ENCODE assay signal across 8 cellular contexts in genomic region chr4:70902577-70903281, GRCh38. TPM values are rescaled to one million over a fixed set of nuclear protein-coding genes. Genes with fewer than 3 reads are reported as not detected.
DNase-seq lines count a peak whose midpoint lies in the region; ATAC-seq and TF ChIP-seq lines count a peak whose summit lies in the region.

No MANE protein-coding gene starts in this region.

- no peak for TF ChIP-seq EP300 in neural cell (conservative IDR thresholded peaks at IDR 0.05; ENCODE audit: poor library complexity, severe bottlenecking)

- TF ChIP-seq RAD21 in neural cell (conservative IDR thresholded peaks at IDR 0.05) = no peak

- H3F3A ChIP-seq in neural cell (ENCODE audit: insufficient read depth, low read length, poor library complexity, severe bottlenecking) = no peaks in the 10 kb centered on the region

- H4K20me1 ChIP-seq in neural cell (ENCODE audit: insufficient read depth) = no peaks in the 10 kb centered on the region

- peaks cover 18% of the 10 kb centered on the region for H3K4me1 Mint-ChIP-seq in activated CD4-positive, alpha-beta memory T cell treated with anti-CD3 and anti-CD28 coated beads, Interleukin-2, amount 10 ng/mL, durations not matched to agents 7 days and 5 days

- H3K27me3 ChIP-seq in neural cell (ENCODE audit: insufficient read depth, low read depth, low read length) = no peaks in the 10 kb centered on the region

- peak overlapping the region; percentile 97 for H3K4me2 ChIP-seq in neural cell (ENCODE audit: low read length)

- H3K9me3 ChIP-seq in neural cell (ENCODE audit: low read length) = no peaks in the 10 kb centered on the region

- H3K79me2 ChIP-seq in neural cell (replicated peaks; ENCODE audit: insufficient read depth, low read length) = peaks cover 45% of the 10 kb centered on the region

- H3K27me3 Mint-ChIP-seq in activated CD4-positive, alpha-beta memory T cell treated with anti-CD3 and anti-CD28 coated beads, Interleukin-2, amount 10 ng/mL, durations not matched to agents 7 days and 5 days = no peaks in the 10 kb centered on the region

- H3K27ac Mint-ChIP-seq in activated CD4-positive, alpha-beta memory T cell treated with anti-CD3 and anti-CD28 coated beads, Interleukin-2, amount 10 ng/mL, durations not matched to agents 7 days and 5 days = peak overlapping the region; percentile 61

- POLR2A ChIA-PET in activated CD4-positive, alpha-beta memory T cell treated with anti-CD3 and anti-CD28 coated beads, Interleukin-2, amount 10 ng/mL, durations not matched to agents 7 days and 5 days (lab: Charles Lee) = interaction anchor here (0.7 to 2.3 kb wide), 7 partner anchors 9 to 199 kb away, joined by 3 to 18 read pairs (median 4); partner anchors contain the start of genes DCK and GRSF1

- peak overlapping the region; percentile 95 for H3K4me3 Mint-ChIP-seq in activated CD4-positive, alpha-beta memory T cell treated with anti-CD3 and anti-CD28 coated beads, Interleukin-2, amount 10 ng/mL, durations not matched to agents 7 days and 5 days

- H2AFZ ChIP-seq in neural cell (ENCODE audit: low read depth, low read length) = peak overlapping the region; percentile 76

- H3K27ac ChIP-seq in neural cell (ENCODE audit: low read length) = peak overlapping the region; percentile 91

- H3K9ac ChIP-seq in neural cell (ENCODE audit: low read length) = peak overlapping the region; percentile 92

- CTCF ChIA-PET in activated CD4-positive, alpha-beta memory T cell treated with anti-CD3 and anti-CD28 coated beads, Interleukin-2, amount 10 ng/mL, durations not matched to agents 7 days and 5 days (lab: Charles Lee) = interaction anchor here (0.7 to 2.2 kb wide), 9 partner anchors 17 to 251 kb away, joined by 3 to 10 read pairs (median 5); partner anchors contain the start of genes DCK and GRSF1

- TF ChIP-seq CTCF in foreskin fibroblast (IDR thresholded peaks at IDR 0.05; ENCODE audit: low read depth, low read length) = no peak
- TF ChIP-seq CTCF in neural cell (IDR thresholded peaks at IDR 0.05; ENCODE audit: poor library complexity, severe bottlenecking) = no peak

- ATAC-seq in GM21723 (IDR thresholded peaks at IDR 0.05; ENCODE audit: unreplicated experiment) = peak; percentile 60

- H3K4me3 ChIP-seq in foreskin fibroblast (ENCODE audit: low read depth in 1 of 2, low read length in 2 of 2) = peak overlapping the region; percentile 60 to 94
- H3K4me3 ChIP-seq in neural cell (ENCODE audit: low read length) = peak overlapping the region; percentile 94

- H3K9me2 ChIP-seq in neural cell (ENCODE audit: insufficient read depth, low read length) = no peaks in the 10 kb centered on the region

- peaks cover 8% of the 10 kb centered on the region for H3K36me3 ChIP-seq in neural cell (ENCODE audit: insufficient read depth, low read length)

- H3K36me3 Mint-ChIP-seq in activated CD4-positive, alpha-beta memory T cell treated with anti-CD3 and anti-CD28 coated beads, Interleukin-2, amount 10 ng/mL, durations not matched to agents 7 days and 5 days (ENCODE audit: low read depth) = peaks cover 14% of the 10 kb centered on the region

- H3K9me3 Mint-ChIP-seq in activated CD4-positive, alpha-beta memory T cell treated with anti-CD3 and anti-CD28 coated beads, Interleukin-2, amount 10 ng/mL, durations not matched to agents 7 days and 5 days = no peaks in the 10 kb centered on the region

- DNase-seq in NCI-H146 treated with DMSO at 0.1 percent for 48 hours (lab: John Stamatoyannopoulos, UW; ENCODE audit: unreplicated experiment) = peak; percentile 29
- no peak for DNase-seq in NCI-H146 (lab: John Stamatoyannopoulos, UW)
- peak; percentile 31 for DNase-seq in HuH-7.5 (ENCODE audit: low spot score)
- no peak for DNase-seq in activated CD4-positive, alpha-beta memory T cell treated with anti-CD3 and anti-CD28 coated beads, Interleukin-2, amount 10 ng/mL, durations not matched to agents 7 days and 5 days
- peak in 1 of 2 donors; percentile 61 for DNase-seq in foreskin fibroblast
- no peak for DNase-seq in NCI-H2196 treated with DMSO at 0.1 percent for 48 hours (lab: John Stamatoyannopoulos, UW; ENCODE audit: unreplicated experiment)

TF ChIP-seq in neural cell, 6 proteins besides CTCF, POLR2A, EP300 and RAD21:
- TF ChIP-seq MXI1 (conservative IDR thresholded peaks at IDR 0.05; ENCODE audit: poor library complexity, severe bottlenecking) = peak; percentile 32
- no peak for TF ChIP-seq EZH2 (IDR thresholded peaks at IDR 0.05; ENCODE audit: borderline replicate concordance, insufficient read depth, low read length, poor library complexity, severe bottlenecking)
- no peak for TF ChIP-seq SMC3 (conservative IDR thresholded peaks at IDR 0.05; ENCODE audit: poor library complexity)
- no peak for TF ChIP-seq TAF1 (IDR thresholded peaks at IDR 0.05; ENCODE audit: low read depth)
- TF ChIP-seq REST (IDR thresholded peaks at IDR 0.05; ENCODE audit: borderline replicate concordance) = no peak

RNA-seq across cellular contexts. Expression of gene MOB1B, which starts 0.6 kb away (rescaled TPM):
- 10 to 100 TPM; 15.3 to 15.9 TPM for total RNA-seq in activated CD4-positive, alpha-beta memory T cell treated with anti-CD3 and anti-CD28 coated beads, Interleukin-2, amount 10 ng/mL, durations not matched to agents 7 days and 5 days
- polyA plus RNA-seq in neural cell = 24.1 and 32.9 TPM in 2 replicates
- 47.5 and 61.1 TPM in 2 replicates for polyA minus RNA-seq in neural cell

Comparison
In these comparisons a context has a peak if more than half of its experiments do, and no peak if none do; other contexts are left out.
1. DNase-seq: peak in NCI-H146 treated with DMSO at 0.1 percent for 48 hours (single experiment) and HuH-7.5 (single experiment); none in NCI-H146 (single experiment), activated CD4-positive, alpha-beta memory T cell treated with anti-CD3 and anti-CD28 coated beads, Interleukin-2, amount 10 ng/mL, durations not matched to agents 7 days and 5 days (single experiment) and NCI-H2196 treated with DMSO at 0.1 percent for 48 hours (single experiment).